Comparison of ENCODE assay signal across 8 cellular contexts in genomic region chr4:70993181-70994068, GRCh38. TPM values are rescaled to one million over a fixed set of nuclear protein-coding genes. Genes with fewer than 3 reads are reported as not detected.
DNase-seq lines count a peak whose midpoint lies in the region; ATAC-seq and TF ChIP-seq lines count a peak whose summit lies in the region.

TSS of gene DCK (plus strand) at chr4:70993649. CDS start at chr4:70993836, 187 bp downstream.

- H3K27ac Mint-ChIP-seq in activated CD4-positive, alpha-beta memory T cell treated with anti-CD3 and anti-CD28 coated beads for 36 hours = peak within 1 kb of the TSS; percentile 83

- H3K27me3 Mint-ChIP-seq in activated CD4-positive, alpha-beta memory T cell treated with anti-CD3 and anti-CD28 coated beads for 36 hours = no peaks in the 10 kb centered on the region

- H3K27ac ChIP-seq in duodenal mucosa (ENCODE audit: low read depth, low read length) = peak within 1 kb of the TSS; percentile 76

- peak within 1 kb of the TSS; percentile 87 to 91 for H3K9ac ChIP-seq in duodenal mucosa (ENCODE audit: low read depth in 1 of 2, low read length in 2 of 2)

- TF ChIP-seq POLR2A in lower leg skin (IDR thresholded peaks at IDR 0.05) = peak in 1 of 2 donors; percentile 56

- intact Hi-C loops in activated CD4-positive, alpha-beta memory T cell treated with anti-CD3 and anti-CD28 coated beads for 36 hours (cut with micrococcal nuclease) = loop anchor here (1.0 to 5.0 kb wide), 6 partner anchors 13 to 305 kb away; partner anchors contain the start of genes GRSF1, MOB1B and UTP3
- intact Hi-C loops in lower leg skin (cut with DNase I; ENCODE audit: low total_unique reads) = no loop called here

- no peaks in the 10 kb centered on the region for H3K36me3 ChIP-seq in duodenal mucosa (ENCODE audit: control insufficient read depth in 1 of 2, insufficient read depth in 2 of 2, low read length in 2 of 2)

- peaks cover 35% of the 10 kb centered on the region for H3K4me1 Mint-ChIP-seq in activated CD4-positive, alpha-beta memory T cell treated with anti-CD3 and anti-CD28 coated beads for 36 hours (ENCODE audit: low read depth)

- H3K9me3 Mint-ChIP-seq in activated CD4-positive, alpha-beta memory T cell treated with anti-CD3 and anti-CD28 coated beads for 36 hours = no peaks in the 10 kb centered on the region

- no peaks in the 10 kb centered on the region for H3K27me3 ChIP-seq in duodenal mucosa (ENCODE audit: control insufficient read depth in 1 of 2, insufficient read depth in 2 of 2, low read length in 2 of 2)

- no peaks in the 10 kb centered on the region for H3K9me3 ChIP-seq in duodenal mucosa (ENCODE audit: control insufficient read depth in 1 of 2, low read length in 2 of 2)

- 0 to 1% methylated on average over 21 to 40 of the region's 74 CpGs for WGBS in lower leg skin, 2 donors

- peak within 1 kb of the TSS; percentile 91 for H3K4me3 Mint-ChIP-seq in activated CD4-positive, alpha-beta memory T cell treated with anti-CD3 and anti-CD28 coated beads for 36 hours

- peak within 1 kb of the TSS; percentile 89 to 98 for H3K4me3 ChIP-seq in duodenal mucosa (ENCODE audit: low read depth in 1 of 2, low read length in 2 of 2)
- peak within 1 kb of the TSS; percentile 88 for H3K4me3 ChIP-seq in lower leg skin (ENCODE audit: low read depth, poor library complexity, severe bottlenecking)

- peak; percentile 95 for DNase-seq in CD1c-positive myeloid dendritic cell (ENCODE audit: extremely low spot score)
- DNase-seq in NCI-H774 (lab: John Stamatoyannopoulos, UW) = peak; percentile 95
- DNase-seq in activated CD4-positive, alpha-beta memory T cell treated with anti-CD3 and anti-CD28 coated beads for 36 hours = peak; percentile 91
- peak; percentile 82 to 97 for DNase-seq in lower leg skin (ENCODE audit: low spot score in 2 of 2)
- DNase-seq in stimulated activated CD4-positive, alpha-beta T cell treated with anti-CD3 and anti-CD28 coated beads, Interleukin-4, amount 100 ng/mL, for 4 hours = peak; percentile 78 to 86

- no peak for TF ChIP-seq CTCF in lower leg skin (IDR thresholded peaks at IDR 0.05)

- CTCF ChIA-PET in activated CD4-positive, alpha-beta memory T cell treated with anti-CD3 and anti-CD28 coated beads for 36 hours (lab: Charles Lee) = interaction anchor here (1.2 to 8.1 kb wide), 5 partner anchors 10 to 392 kb away, joined by 3 to 69 read pairs (median 6); partner anchors contain the start of gene GRSF1

- peaks cover 31 to 34% of the 10 kb centered on the region in 2 donors for H3K4me1 ChIP-seq in duodenal mucosa (ENCODE audit: control insufficient read depth in 1 of 2, insufficient read depth in 2 of 2, low read length in 2 of 2)

- H3K36me3 Mint-ChIP-seq in activated CD4-positive, alpha-beta memory T cell treated with anti-CD3 and anti-CD28 coated beads for 36 hours = peaks cover 7% of the 10 kb centered on the region

- POLR2A ChIA-PET in activated CD4-positive, alpha-beta memory T cell treated with anti-CD3 and anti-CD28 coated beads for 36 hours (lab: Charles Lee) = interaction anchor here (0.7 to 1.8 kb wide), 8 partner anchors 8 to 306 kb away, joined by 3 to 12 read pairs (median 4); partner anchors contain the start of genes GRSF1 and UTP3

- ATAC-seq in GM19395 (IDR thresholded peaks at IDR 0.05; ENCODE audit: unreplicated experiment) = peak; percentile 76
- peak; percentile 61 for ATAC-seq in HG03558 (IDR thresholded peaks at IDR 0.05; ENCODE audit: extremely low read depth, unreplicated experiment)

RNA-seq across cellular contexts. Expression of gene DCK, which starts in this region (rescaled TPM):
- total RNA-seq in activated CD4-positive, alpha-beta memory T cell treated with anti-CD3 and anti-CD28 coated beads for 36 hours = 10 to 100 TPM; 37.0 to 37.2 TPM
- total RNA-seq in lower leg skin = 10 to 100 TPM; 21.1 to 30.4 (median 24.9) TPM

Comparison
In these comparisons a context has a peak if more than half of its experiments do, and no peak if none do; other contexts are left out.
1. Peak in every context shown above with its lines: DNase-seq, ATAC-seq, H3K4me3 ChIP-seq and H3K27ac ChIP-seq.